ENCODE assay signal across 9 cellular contexts in the genomic region with DNA sequence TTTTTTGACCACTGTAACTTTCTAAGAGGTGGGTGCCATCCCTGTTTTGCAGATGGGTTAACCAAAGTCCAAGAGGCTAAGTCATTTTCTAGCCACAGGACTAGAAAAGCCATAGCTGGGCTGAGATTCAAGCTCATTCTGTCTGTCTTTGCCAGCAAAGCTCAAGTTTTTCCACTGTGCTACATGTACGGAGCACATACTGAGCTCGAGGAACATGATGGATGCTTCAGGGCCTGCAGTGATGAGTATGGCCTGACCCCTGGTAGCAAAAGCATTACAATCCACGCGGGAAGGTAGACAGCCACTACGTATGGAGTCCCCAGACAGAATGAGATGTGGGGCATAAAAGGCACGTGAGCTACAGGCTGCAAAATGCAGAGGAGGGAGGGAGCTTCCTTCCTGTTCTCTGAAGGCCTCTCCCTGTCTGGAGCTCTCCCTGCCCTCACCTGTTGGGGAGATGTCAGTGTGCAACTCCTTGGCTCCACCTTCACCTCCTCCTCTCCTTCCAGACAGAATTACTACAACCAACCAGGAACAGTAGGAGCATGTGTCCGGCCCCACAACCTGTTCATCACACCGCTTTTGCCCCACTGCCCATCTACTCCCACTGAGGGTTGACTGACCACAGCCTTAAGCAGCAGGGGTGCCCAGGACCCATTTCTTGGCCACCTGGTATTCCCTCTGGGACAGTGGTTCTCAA. TPM values are rescaled to one million over a fixed set of nuclear protein-coding genes. Genes with fewer than 3 reads are reported as not detected.
DNase-seq lines count a peak whose midpoint lies in the region; ATAC-seq and TF ChIP-seq lines count a peak whose summit lies in the region.
"Had no signal": no experiment of that assay in that cellular context is flagged by ENCODE, and none has a peak within 500 bp of the region (broad histone marks: within the 10 kb centered on the region; RNA-seq: fewer than 3 reads in every experiment).

No MANE protein-coding gene starts in this region.

- no peaks in the 10 kb centered on the region for H3K9me3 ChIP-seq in effector memory CD4-positive, alpha-beta T cell (ENCODE audit: control insufficient read depth, low read length)
- no peaks in the 10 kb centered on the region for H3K9me3 ChIP-seq in osteoblast (ENCODE audit: low read depth, low read length)

- no peak overlapping the region for H2AFZ ChIP-seq in osteoblast (ENCODE audit: low read length)

- H3K36me3 ChIP-seq in effector memory CD4-positive, alpha-beta T cell (ENCODE audit: control insufficient read depth, insufficient read depth, low read length), result no peaks in the 10 kb centered on the region
- peaks cover 42% of the 10 kb centered on the region for H3K36me3 ChIP-seq in osteoblast (ENCODE audit: insufficient read depth, low read length)

- peak overlapping the region; percentile 11 for H3K4me3 ChIP-seq in effector memory CD4-positive, alpha-beta T cell (ENCODE audit: insufficient read depth, low read depth, low read length, poor library complexity, severe bottlenecking)
- no peak overlapping the region for H3K4me3 ChIP-seq in osteoblast (ENCODE audit: insufficient read depth, low read length)

- H4K20me1 ChIP-seq in osteoblast (ENCODE audit: insufficient read depth, low read length), result peaks cover 54% of the 10 kb centered on the region

- H3K4me1 ChIP-seq in effector memory CD4-positive, alpha-beta T cell (ENCODE audit: control insufficient read depth, insufficient read depth, low read length, poor library complexity, severe bottlenecking), result peaks cover 58% of the 10 kb centered on the region
- peaks cover 74% of the 10 kb centered on the region for H3K4me1 ChIP-seq in osteoblast (ENCODE audit: insufficient read depth, low read length)

- TF ChIP-seq CTCF in osteoblast (IDR thresholded peaks at IDR 0.05; ENCODE audit: extremely low read depth, low read depth, low read length), result no peak

- DNase-seq in Kasumi-1 (lab: John Stamatoyannopoulos, UW) (peak; percentile 21 to 26), osteoblast (ENCODE audit: insufficient read length, low spot score, missing footprints) (no peak), DMS79 (lab: John Stamatoyannopoulos, UW) (no peak), NCI-H2029 treated with DMSO at 0.1 percent for 48 hours (lab: John Stamatoyannopoulos, UW) (no peak)
- no peak for DNase-seq in effector memory CD4-positive, alpha-beta T cell
- DNase-seq: KG1 had no signal

- H3K4me2 ChIP-seq in osteoblast (ENCODE audit: insufficient read depth, low read length), result peak overlapping the region; percentile 19

- H3K27ac ChIP-seq in effector memory CD4-positive, alpha-beta T cell (ENCODE audit: insufficient read depth, low read length, poor library complexity, severe bottlenecking), result peak overlapping the region; percentile 43
- peak overlapping the region; percentile 69 for H3K27ac ChIP-seq in osteoblast (ENCODE audit: low read depth, low read length)

- peaks cover 99% of the 10 kb centered on the region for H3K79me2 ChIP-seq in osteoblast (ENCODE audit: insufficient read depth, low read length)

- H3K27me3 ChIP-seq in effector memory CD4-positive, alpha-beta T cell (replicated peaks; ENCODE audit: control insufficient read depth, insufficient read depth, low read length, poor library complexity, severe bottlenecking), result no peaks in the 10 kb centered on the region
- H3K27me3 ChIP-seq in osteoblast (ENCODE audit: insufficient read depth, low read length), result no peaks in the 10 kb centered on the region

- ATAC-seq in GM18498 (IDR thresholded peaks at IDR 0.05; ENCODE audit: unreplicated experiment) (peak; percentile 18), GM18909 (IDR thresholded peaks at IDR 0.05; ENCODE audit: poor library complexity, unreplicated experiment) (no peak), HG03565 (IDR thresholded peaks at IDR 0.05; ENCODE audit: unreplicated experiment) (no peak)

RNA-seq across cellular contexts. Expression of a gene that starts 16.4 kb away (rescaled TPM):
- 14.8 and 16.5 TPM in 2 replicates for total RNA-seq in osteoblast

RNA-seq across cellular contexts. Expression of a gene that starts 31.8 kb away (rescaled TPM):
- 0.36 and 0.59 TPM in 2 replicates for total RNA-seq in osteoblast

RNA-seq across cellular contexts. Expression of a gene that starts 52.9 kb away (rescaled TPM):
- 1.8 and 2.2 TPM in 2 replicates for total RNA-seq in osteoblast

Comparison
In these comparisons a context has a peak if more than half of its experiments do, and no peak if none do; other contexts are left out.
1. DNase-seq: peak in Kasumi-1 (2 of 2); none in effector memory CD4-positive, alpha-beta T cell (0 of 3), osteoblast (single experiment), DMS79 (single experiment) and NCI-H2029 treated with DMSO at 0.1 percent for 48 hours (single experiment).